Comparison of ENCODE assay signal across 8 cellular contexts in the genomic region with DNA sequence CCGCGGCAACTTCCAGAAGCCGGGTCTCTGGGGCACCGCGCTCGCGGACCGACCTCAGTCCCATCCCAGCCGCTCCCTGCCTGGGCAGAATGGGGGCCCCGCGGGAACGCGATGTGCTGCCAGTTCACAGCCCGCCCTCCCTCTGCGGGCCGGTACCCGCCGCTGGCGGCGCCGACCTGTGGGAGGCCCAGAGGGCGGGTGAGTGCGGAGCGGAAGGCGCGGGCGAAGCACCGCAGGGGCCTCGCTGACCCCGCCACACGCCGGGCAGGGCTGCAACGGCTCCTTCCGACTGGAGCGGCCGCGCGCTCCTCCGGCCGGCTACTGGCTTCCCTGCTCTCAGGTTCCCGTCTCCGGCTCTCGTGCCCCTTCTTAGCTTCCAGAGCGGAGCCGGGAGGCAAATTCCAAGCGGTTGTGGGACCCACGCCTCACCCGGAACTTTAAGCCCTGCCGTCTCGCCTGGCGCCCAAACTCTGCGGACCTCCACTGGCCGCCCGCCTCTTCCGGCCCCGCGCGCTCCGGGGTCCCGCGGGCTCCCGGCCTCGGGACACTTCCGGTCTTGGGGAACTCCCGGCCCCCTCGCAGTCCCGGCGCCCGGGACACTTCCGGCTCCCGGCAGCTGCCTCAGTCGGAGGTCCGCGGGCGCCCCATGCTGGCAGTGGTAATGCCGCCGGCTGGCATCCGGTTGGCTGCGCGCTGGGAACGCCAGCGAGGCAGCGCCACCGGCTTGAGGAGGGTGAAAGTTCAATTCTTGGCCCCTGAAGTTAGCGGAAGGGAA. TPM values are rescaled to one million over a fixed set of nuclear protein-coding genes. Genes with fewer than 3 reads are reported as not detected.
DNase-seq lines count a peak whose midpoint lies in the region; ATAC-seq and TF ChIP-seq lines count a peak whose summit lies in the region.

A gene with protein sequence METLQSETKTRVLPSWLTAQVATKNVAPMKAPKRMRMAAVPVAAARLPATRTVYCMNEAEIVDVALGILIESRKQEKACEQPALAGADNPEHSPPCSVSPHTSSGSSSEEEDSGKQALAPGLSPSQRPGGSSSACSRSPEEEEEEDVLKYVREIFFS (minus strand): TSS at position 485 of the 775 bp plus-strand sequence. CDS start 1,785 bp downstream, outside the sequence.

- under 1% methylated on average over 85 of the region's 85 CpGs for WGBS in right cardiac atrium
- 0% methylated on average over 69 to 85 of the region's 85 CpGs for WGBS in aorta, 2 donors

- H3K9me3 Mint-ChIP-seq in T-helper 1 cell treated with Interleukin-12 subunit alpha and Interleukin-12 subunit beta and Interleukin-4 antibody, amounts not matched to agents 30 μg/mL and 1 μg/mL, for 36 hours: no peaks in the 10 kb centered on the region

- intact Hi-C loops in right cardiac atrium (cut with DNase I): no loop called here
- intact Hi-C loops in aorta (cut with DNase I): loop anchor here in 1 of 2 donors (5.0 kb wide), 1 partner anchor 483 kb away; no protein-coding TSS in a partner anchor

- no peaks in the 10 kb centered on the region for H3K27me3 Mint-ChIP-seq in T-helper 1 cell treated with Interleukin-12 subunit alpha and Interleukin-12 subunit beta and Interleukin-4 antibody, amounts not matched to agents 30 μg/mL and 1 μg/mL, for 36 hours (ENCODE audit: low read depth)

- peak within 1 kb of the TSS; percentile 92 for H3K9ac ChIP-seq in rectal smooth muscle tissue (ENCODE audit: low read length)

- peak within 1 kb of the TSS; percentile 86 for H3K4me3 Mint-ChIP-seq in T-helper 1 cell treated with Interleukin-12 subunit alpha and Interleukin-12 subunit beta and Interleukin-4 antibody, amounts not matched to agents 30 μg/mL and 1 μg/mL, for 36 hours

- ATAC-seq in HG02885 (IDR thresholded peaks at IDR 0.05; ENCODE audit: poor library complexity, unreplicated experiment) (peak; percentile 80), right cardiac atrium (peak; percentile 96 to 97), aorta (ENCODE audit: low FRiP score) (peak; percentile 98)

- H3K27ac Mint-ChIP-seq in T-helper 1 cell treated with Interleukin-12 subunit alpha and Interleukin-12 subunit beta and Interleukin-4 antibody, amounts not matched to agents 30 μg/mL and 1 μg/mL, for 36 hours: peak within 1 kb of the TSS; percentile 92

- DNase-seq in NCI-H1694 (lab: John Stamatoyannopoulos, UW): peak; percentile 85
- DNase-seq in amygdala (lab: John Stamatoyannopoulos, UW): peak; percentile 32 to 94 (median 87)
- DNase-seq in right cardiac atrium: peak; percentile 97 to 99 (median 99)
- peak; percentile 98 to 99 for DNase-seq in aorta

- H3K36me3 ChIP-seq in rectal smooth muscle tissue (ENCODE audit: control insufficient read depth, insufficient read depth, low read length) (peaks cover 11% of the 10 kb centered on the region), aorta (ENCODE audit: control insufficient read depth in 1 of 2, insufficient read depth in 2 of 2, low read length in 1 of 2) (no peaks in the 10 kb centered on the region)

- peak within 1 kb of the TSS; percentile 71 for H3K4me3 ChIP-seq in right cardiac atrium (ENCODE audit: low read length)
- H3K4me3 ChIP-seq in rectal smooth muscle tissue (ENCODE audit: low read length): peak within 1 kb of the TSS; percentile 66
- peak within 1 kb of the TSS; percentile 30 to 74 for H3K4me3 ChIP-seq in aorta (ENCODE audit: low read length in 2 of 2)

- TF ChIP-seq POLR2A in GM15510 (IDR thresholded peaks at IDR 0.05; ENCODE audit: borderline replicate concordance, extremely low read depth, insufficient read length): peak; percentile 60

- H3K27ac ChIP-seq in right cardiac atrium (ENCODE audit: low read length) (peak within 1 kb of the TSS; percentile 94), rectal smooth muscle tissue (ENCODE audit: low read depth, low read length) (peak within 1 kb of the TSS; percentile 92), aorta (ENCODE audit: low read depth in 1 of 2, low read length in 2 of 2) (peak within 1 kb of the TSS; percentile 52 to 94)

- H3K4me1 ChIP-seq in right cardiac atrium (ENCODE audit: control insufficient read depth, insufficient read depth, low read length) (peaks cover 21% of the 10 kb centered on the region), rectal smooth muscle tissue (ENCODE audit: control insufficient read depth, insufficient read depth, low read length) (peaks cover 6% of the 10 kb centered on the region), aorta (ENCODE audit: control insufficient read depth in 1 of 2, insufficient read depth in 2 of 2, low read length in 2 of 2) (peaks cover 2 to 13% of the 10 kb centered on the region in 2 donors)

- H3K27me3 ChIP-seq in right cardiac atrium (ENCODE audit: control insufficient read depth, insufficient read depth) (no peaks in the 10 kb centered on the region), rectal smooth muscle tissue (ENCODE audit: control insufficient read depth, insufficient read depth, low read length) (no peaks in the 10 kb centered on the region), aorta (ENCODE audit: control insufficient read depth in 1 of 2, insufficient read depth in 2 of 2, low read length in 1 of 2) (no peaks in the 10 kb centered on the region)

- H3K36me3 Mint-ChIP-seq in T-helper 1 cell treated with Interleukin-12 subunit alpha and Interleukin-12 subunit beta and Interleukin-4 antibody, amounts not matched to agents 30 μg/mL and 1 μg/mL, for 36 hours (ENCODE audit: low read depth): peaks cover 24% of the 10 kb centered on the region

- H3K4me1 Mint-ChIP-seq in T-helper 1 cell treated with Interleukin-12 subunit alpha and Interleukin-12 subunit beta and Interleukin-4 antibody, amounts not matched to agents 30 μg/mL and 1 μg/mL, for 36 hours (ENCODE audit: low read depth): peaks cover 40% of the 10 kb centered on the region

- H3K9me3 ChIP-seq in right cardiac atrium (ENCODE audit: control insufficient read depth, low read length) (no peaks in the 10 kb centered on the region), aorta (ENCODE audit: control insufficient read depth, low read length) (no peaks in the 10 kb centered on the region)

RNA-seq across cellular contexts. Expression of the gene that starts here (rescaled TPM):
- total RNA-seq in right cardiac atrium (10 to 100 TPM; 31.8 to 40.5 (median 33.3) TPM), aorta (10 to 100 TPM; 22.7 to 31.7 TPM)
- polyA plus RNA-seq in right cardiac atrium (27.7 TPM), aorta (10 to 100 TPM; 17.8 to 26.0 TPM)

Comparison
In these comparisons a context has a peak if more than half of its experiments do, and no peak if none do; other contexts are left out.
1. Peak in every context shown above with its lines: DNase-seq, ATAC-seq, H3K4me3 ChIP-seq and H3K27ac ChIP-seq.